ENCODE assay signal across 12 cellular contexts in the genomic region with DNA sequence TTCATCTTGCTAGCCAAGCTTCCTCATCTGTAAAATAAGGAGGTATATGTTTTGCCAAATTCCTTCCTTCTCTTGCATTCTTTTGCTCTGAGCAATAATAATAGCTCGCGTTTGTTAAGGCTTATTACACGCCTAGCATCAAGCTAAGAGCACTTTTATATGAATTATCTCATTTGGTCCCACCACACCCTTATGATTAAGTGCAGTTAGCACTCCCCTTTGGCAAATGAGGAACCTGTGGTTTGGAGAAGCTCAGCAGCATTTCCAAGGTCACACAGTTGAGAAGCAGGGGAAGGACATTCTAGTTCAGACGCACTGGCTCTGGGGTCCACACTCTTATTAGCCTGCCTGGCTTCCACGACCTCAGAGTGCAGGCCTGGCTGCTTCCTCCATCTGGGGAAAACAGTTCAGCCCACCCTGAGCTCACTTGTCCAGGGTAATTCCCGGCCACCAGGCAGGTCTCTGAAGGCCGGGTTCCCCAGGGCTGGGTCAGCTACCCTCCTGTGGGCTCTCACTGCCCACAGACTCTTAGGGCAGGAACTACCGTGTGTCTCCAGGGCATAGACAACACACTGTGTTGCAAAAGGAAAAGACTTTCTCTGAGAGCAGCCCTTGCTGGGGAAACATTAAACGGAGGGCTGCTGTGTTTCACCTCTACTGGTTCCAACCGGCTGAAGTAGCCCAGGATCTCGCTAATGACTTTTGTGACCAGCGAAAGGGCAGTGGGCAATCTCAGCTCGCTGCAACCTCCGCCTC. TPM values are rescaled to one million over a fixed set of nuclear protein-coding genes. Genes with fewer than 3 reads are reported as not detected.
A peak's percentile ranks its signal among the peaks of the same experiment; 100 is the strongest.
DNase-seq lines count a peak whose midpoint lies in the region; ATAC-seq and TF ChIP-seq lines count a peak whose summit lies in the region.
"Had no signal": no experiment of that assay in that cellular context is flagged by ENCODE, and none has a peak within 500 bp of the region (broad histone marks: within the 10 kb centered on the region; RNA-seq: fewer than 3 reads in every experiment).

No MANE protein-coding gene starts in this region.

- CTCF ChIA-PET in HCT116 (lab: Charles Lee) = interaction anchor here (0.9 kb wide), 1 partner anchor 20 kb away, joined by 3 read pairs; no protein-coding TSS in a partner anchor

- no peaks in the 10 kb centered on the region for H4K20me1 ChIP-seq in HCT116 (ENCODE audit: insufficient read depth)

- H3K4me1 ChIP-seq in HCT116 (ENCODE audit: control insufficient read depth in 1 of 2, insufficient read depth in 2 of 2, low read length in 2 of 2) (peaks cover 0 to 20% of the 10 kb centered on the region in 2 experiments; a peak in 2 of 4 replicates), stomach (peaks cover 0 to 12% (median 4%) of the 10 kb centered on the region in 4 donors)
- H3K4me1 ChIP-seq: adrenal gland had no signal

- H3K79me2 ChIP-seq in HCT116 (ENCODE audit: insufficient read depth, low read length) = no peaks in the 10 kb centered on the region

- no peak overlapping the region for H3K9ac ChIP-seq in HCT116 (ENCODE audit: low read length)

- TF ChIP-seq CTCF in HCT116 (IDR thresholded peaks at IDR 0.05 in 2 of 3, conservative IDR thresholded peaks at IDR 0.05 in 1 of 3; ENCODE audit: borderline replicate concordance in 1 of 3, insufficient read depth in 1 of 3, low read depth in 2 of 3, low read length in 2 of 3) (no peak), fibroblast of mammary gland (conservative IDR thresholded peaks at IDR 0.05; ENCODE audit: control insufficient read depth, insufficient read depth, low read depth, low read length) (no peak), stomach (IDR thresholded peaks at IDR 0.05) (no peak)

- BruUV-seq in HCT116 (replicated peaks; lab: Mats Ljungman, UMichigan) = no TSS peak

- WGBS in stomach, 5 donors = 64 to 82% (median 69%) methylated on average over 11 to 14 of the region's 14 CpGs

- intact Hi-C loops in HCT116 (cut with micrococcal nuclease) = no loop called here
- intact Hi-C loops in stomach (cut with DNase I; ENCODE audit: low total_unique reads) = no loop called here

- RAD21 ChIA-PET in HCT116 (lab: Charles Lee; ENCODE audit: low non-redundant PET in 1 of 2, low total read pairs in 2 of 2, uncharacterized antibody in 2 of 2, unreplicated experiment in 2 of 2) = no interaction called here

- TF ChIP-seq EP300 in stomach (IDR thresholded peaks at IDR 0.05) = no peak

- H3K27ac ChIP-seq in HCT116 (ENCODE audit: low read depth, low read length) = no peak overlapping the region
- peak overlapping the region in 4 of 5 donors; percentile 21 to 74 (median 38) for H3K27ac ChIP-seq in stomach

- H3K27me3 ChIP-seq in HCT116 (ENCODE audit: insufficient read depth, low read length) = no peaks in the 10 kb centered on the region
- H3K27me3 ChIP-seq in stomach = no peaks in the 10 kb centered on the region
- H3K27me3 ChIP-seq: adrenal gland, heart right ventricle had no signal

- peak overlapping the region; percentile 31 for H2AFZ ChIP-seq in HCT116 (ENCODE audit: low read depth, low read length, poor library complexity, severe bottlenecking)

- H3K4me3 ChIP-seq in HCT116 (replicated peaks in 1 of 2; ENCODE audit: low read depth in 1 of 2, low read length in 2 of 2) = peak overlapping the region in 1 of 2 experiments; percentile 6; a peak in 1 of 4 replicates
- H3K4me3 ChIP-seq in fibroblast of mammary gland (ENCODE audit: control insufficient read depth, low read depth, low read length) = no peak overlapping the region
- H3K4me3 ChIP-seq in stomach = no peak overlapping the region
- H3K4me3 ChIP-seq: adrenal gland, heart right ventricle had no signal

- no peak for TF ChIP-seq RAD21 in HCT116 (IDR thresholded peaks at IDR 0.05; ENCODE audit: low read depth)

- DNase-seq in HCT116 (ENCODE audit: low read depth, low spot score) (no peak), SIG-M5 (lab: John Stamatoyannopoulos, UW) (peak; percentile 20), fibroblast of mammary gland (ENCODE audit: low read depth) (peak; percentile 61), stomach (no peak), NCI-H2029 treated with DMSO at 0.1 percent for 48 hours (lab: John Stamatoyannopoulos, UW) (no peak)
- DNase-seq in activated CD8-positive, alpha-beta memory T cell treated with anti-CD3 and anti-CD28 coated beads, Interleukin-2, amount 50 U/mL, for 4 hours = no peak
- DNase-seq: activated CD4-positive, alpha-beta T cell treated with anti-CD3 and anti-CD28 coated beads, Interleukin-2, amount 10 ng/mL, durations not matched to agents 24 days and 14 days; adrenal gland; heart right ventricle; NCI-H82; nucleus accumbens had no signal

- H3K9me3 ChIP-seq in HCT116 (ENCODE audit: control insufficient read depth in 1 of 2, insufficient read depth in 1 of 2, low read depth in 1 of 2, low read length in 2 of 2) (no peaks in the 10 kb centered on the region), stomach (no peaks in the 10 kb centered on the region)
- H3K9me3 ChIP-seq: adrenal gland, heart right ventricle had no signal

- TF ChIP-seq POLR2A in HCT116 (IDR thresholded peaks at IDR 0.05; ENCODE audit: borderline replicate concordance, extremely low read depth, insufficient read depth, insufficient read length) (no peak), stomach (IDR thresholded peaks at IDR 0.05) (no peak)

- H3K36me3 ChIP-seq in HCT116 (ENCODE audit: control insufficient read depth in 1 of 2, insufficient read depth in 2 of 2, low read length in 2 of 2) (no peaks in the 10 kb centered on the region), stomach (no peaks in the 10 kb centered on the region)
- H3K36me3 ChIP-seq: adrenal gland, heart right ventricle had no signal

- no peaks in the 10 kb centered on the region for H3K9me2 ChIP-seq in HCT116 (ENCODE audit: insufficient read depth)

- ATAC-seq in HCT116 = peak; percentile 58
- ATAC-seq in GM21515 (IDR thresholded peaks at IDR 0.05; ENCODE audit: unreplicated experiment) = no peak

- H3K4me2 ChIP-seq in HCT116 (ENCODE audit: low read length) = peak overlapping the region; percentile 56

- POLR2A ChIA-PET in HCT116 (lab: Charles Lee) = no interaction called here

TF ChIP-seq in HCT116, 20 proteins besides CTCF, POLR2A, EP300 and RAD21:
- TF ChIP-seq, protein P1, sequence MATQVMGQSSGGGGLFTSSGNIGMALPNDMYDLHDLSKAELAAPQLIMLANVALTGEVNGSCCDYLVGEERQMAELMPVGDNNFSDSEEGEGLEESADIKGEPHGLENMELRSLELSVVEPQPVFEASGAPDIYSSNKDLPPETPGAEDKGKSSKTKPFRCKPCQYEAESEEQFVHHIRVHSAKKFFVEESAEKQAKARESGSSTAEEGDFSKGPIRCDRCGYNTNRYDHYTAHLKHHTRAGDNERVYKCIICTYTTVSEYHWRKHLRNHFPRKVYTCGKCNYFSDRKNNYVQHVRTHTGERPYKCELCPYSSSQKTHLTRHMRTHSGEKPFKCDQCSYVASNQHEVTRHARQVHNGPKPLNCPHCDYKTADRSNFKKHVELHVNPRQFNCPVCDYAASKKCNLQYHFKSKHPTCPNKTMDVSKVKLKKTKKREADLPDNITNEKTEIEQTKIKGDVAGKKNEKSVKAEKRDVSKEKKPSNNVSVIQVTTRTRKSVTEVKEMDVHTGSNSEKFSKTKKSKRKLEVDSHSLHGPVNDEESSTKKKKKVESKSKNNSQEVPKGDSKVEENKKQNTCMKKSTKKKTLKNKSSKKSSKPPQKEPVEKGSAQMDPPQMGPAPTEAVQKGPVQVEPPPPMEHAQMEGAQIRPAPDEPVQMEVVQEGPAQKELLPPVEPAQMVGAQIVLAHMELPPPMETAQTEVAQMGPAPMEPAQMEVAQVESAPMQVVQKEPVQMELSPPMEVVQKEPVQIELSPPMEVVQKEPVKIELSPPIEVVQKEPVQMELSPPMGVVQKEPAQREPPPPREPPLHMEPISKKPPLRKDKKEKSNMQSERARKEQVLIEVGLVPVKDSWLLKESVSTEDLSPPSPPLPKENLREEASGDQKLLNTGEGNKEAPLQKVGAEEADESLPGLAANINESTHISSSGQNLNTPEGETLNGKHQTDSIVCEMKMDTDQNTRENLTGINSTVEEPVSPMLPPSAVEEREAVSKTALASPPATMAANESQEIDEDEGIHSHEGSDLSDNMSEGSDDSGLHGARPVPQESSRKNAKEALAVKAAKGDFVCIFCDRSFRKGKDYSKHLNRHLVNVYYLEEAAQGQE (IDR thresholded peaks at IDR 0.05; ENCODE audit: low read depth) = no peak
- no peak for TF ChIP-seq YY1 (IDR thresholded peaks at IDR 0.05; ENCODE audit: extremely low read depth, insufficient replicate concordance, low read depth, low read length)
- TF ChIP-seq ZFX (IDR thresholded peaks at IDR 0.05) = no peak
- TF ChIP-seq JUND (IDR thresholded peaks at IDR 0.05) = no peak
- TF ChIP-seq SIN3A (IDR thresholded peaks at IDR 0.05; ENCODE audit: low read depth) = no peak
- no peak for TF ChIP-seq ZNF274 (IDR thresholded peaks at IDR 0.05; ENCODE audit: low read depth, low read length)
- no peak for TF ChIP-seq ZBTB33 (IDR thresholded peaks at IDR 0.05; ENCODE audit: extremely low read depth, insufficient replicate concordance, low read length)
- no peak for TF ChIP-seq EGR1 (IDR thresholded peaks at IDR 0.05; ENCODE audit: low read depth)
- no peak for TF ChIP-seq EZH2 (IDR thresholded peaks at IDR 0.05)
- TF ChIP-seq CEBPB (IDR thresholded peaks at IDR 0.05; ENCODE audit: low read depth) = no peak

RNA-seq across cellular contexts. Expression of gene FBP1, which starts 10.0 kb away (rescaled TPM):
- total RNA-seq in HCT116 (2021; ENCODE audit: unreplicated experiment) = 0.42 TPM
- not detected in 2 replicates for polyA plus RNA-seq in HCT116 (2012)
- total RNA-seq in stomach = 10 to 100 TPM; 10.7 to 89.1 (median 35.1) TPM
- 100 to 1,000 TPM in 1 of 3 donors, 10 to 100 TPM in 2; 48.1 to 122 (median 61.4) TPM for polyA plus RNA-seq in stomach
- total RNA-seq: activated CD4-positive, alpha-beta T cell treated with anti-CD3 and anti-CD28 coated beads, Interleukin-2, amount 10 ng/mL, durations not matched to agents 24 days and 14 days had no signal

RNA-seq across cellular contexts. Expression of gene FBP2, which starts 55.7 kb away (rescaled TPM):
- total RNA-seq in HCT116 (2021; ENCODE audit: unreplicated experiment) = not detected
- polyA plus RNA-seq in HCT116 (2012) = 0.11 TPM in 1 of 2 replicates, not detected in the other
- 10 to 100 TPM in 4 of 5 donors, not detected in 1; 15.6 to 86.4 (median 34.7) TPM for total RNA-seq in stomach
- polyA plus RNA-seq in stomach = 10 to 100 TPM; 17.8 to 45.8 (median 22.0) TPM
- total RNA-seq: activated CD4-positive, alpha-beta T cell treated with anti-CD3 and anti-CD28 coated beads, Interleukin-2, amount 10 ng/mL, durations not matched to agents 24 days and 14 days had no signal

Comparison
In these comparisons a context has a peak if more than half of its experiments do, and no peak if none do; other contexts are left out.
1. DNase-seq: peak in SIG-M5 (single experiment) and fibroblast of mammary gland (single experiment); none in HCT116 (single experiment), stomach (single experiment), activated CD8-positive, alpha-beta memory T cell treated with anti-CD3 and anti-CD28 coated beads, Interleukin-2, amount 50 U/mL, for 4 hours (single experiment) and NCI-H2029 treated with DMSO at 0.1 percent for 48 hours (single experiment).